2 cellular contexts compared by ENCODE assay signal in the genomic region with DNA sequence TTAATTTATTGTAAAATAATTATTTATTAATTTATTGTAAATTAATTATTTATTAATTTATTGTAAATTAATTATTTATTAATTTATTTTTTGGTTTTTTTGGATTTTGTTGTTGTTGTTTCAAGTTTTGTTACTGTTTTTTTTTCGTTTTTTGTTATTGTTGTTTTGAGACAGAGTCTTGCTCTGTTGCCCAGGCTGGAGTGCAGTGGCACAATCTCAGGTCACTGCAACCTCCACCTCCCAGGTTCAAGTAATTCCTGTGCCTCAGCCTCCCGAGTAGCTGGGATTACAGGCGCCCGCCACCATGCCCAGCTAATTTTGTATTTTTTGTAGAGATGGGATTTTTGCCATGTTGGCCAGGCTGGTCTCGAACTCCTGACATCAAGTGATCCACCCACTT. TPM values are rescaled to one million over a fixed set of nuclear protein-coding genes. Genes with fewer than 3 reads are reported as not detected.
"Had no signal": no experiment of that assay in that cellular context is flagged by ENCODE, and none has a peak within 500 bp of the region (broad histone marks: within the 10 kb centered on the region; RNA-seq: fewer than 3 reads in every experiment).

No MANE protein-coding gene starts in this region.

RNA-seq across cellular contexts. Expression of a gene that starts 52.6 kb away (rescaled TPM):
- total RNA-seq: H7, HT1080 had no signal
